12 cellular contexts compared by ENCODE assay signal in genomic region chr15:62899090-62899493, GRCh38.
DNase-seq lines count a peak whose midpoint lies in the region; ATAC-seq and TF ChIP-seq lines count a peak whose summit lies in the region.
"Had no signal": no experiment of that assay in that cellular context is flagged by ENCODE, and none has a peak within 500 bp of the region (broad histone marks: within the 10 kb centered on the region; RNA-seq: fewer than 3 reads in every experiment).

No MANE protein-coding gene starts in this region.

- peak overlapping the region; percentile 58 to 81 for H3K27ac ChIP-seq in ascending aorta

- no peak for TF ChIP-seq CTCF in ascending aorta (IDR thresholded peaks at IDR 0.05)
- no peak for TF ChIP-seq CTCF in omental fat pad (IDR thresholded peaks at IDR 0.05)

- intact Hi-C loops in ascending aorta (cut with DNase I): loop anchor here (5.0 kb wide), 3 partner anchors 43 to 123 kb away; no protein-coding TSS in a partner anchor

- H3K9ac ChIP-seq in skeletal muscle satellite cell (ENCODE audit: low read depth, low read length): peak overlapping the region; percentile 72

- no peak overlapping the region for H3K4me3 ChIP-seq in ascending aorta
- H3K4me3 ChIP-seq in skeletal muscle satellite cell (ENCODE audit: low read length): no peak overlapping the region

- no peaks in the 10 kb centered on the region for H3K27me3 ChIP-seq in ascending aorta
- H3K27me3 ChIP-seq in skeletal muscle satellite cell (ENCODE audit: control insufficient read depth, insufficient read depth, low read length): no peaks in the 10 kb centered on the region

- H3K9me3 ChIP-seq in ascending aorta: no peaks in the 10 kb centered on the region
- H3K9me3 ChIP-seq in skeletal muscle satellite cell (replicated peaks; ENCODE audit: low read length): no peaks in the 10 kb centered on the region

- H3K36me3 ChIP-seq in ascending aorta (no peaks in the 10 kb centered on the region), skeletal muscle satellite cell (ENCODE audit: insufficient read depth, low read length) (no peaks in the 10 kb centered on the region)

- H3K4me1 ChIP-seq in ascending aorta (peaks cover 8 to 36% of the 10 kb centered on the region in 2 donors), skeletal muscle satellite cell (ENCODE audit: control insufficient read depth, insufficient read depth, low read length) (peaks cover 73% of the 10 kb centered on the region)

- DNase-seq in HT-29 (ENCODE audit: low spot score) (peak; percentile 67), ascending aorta (ENCODE audit: low spot score in 2 of 2) (no peak), islet precursor cell (peak; percentile 78), omental fat pad (ENCODE audit: low spot score) (no peak), AML-193 (lab: John Stamatoyannopoulos, UW) (no peak), AG20443 (ENCODE audit: low spot score) (no peak)
- DNase-seq: activated CD4-positive, alpha-beta T cell treated with anti-CD3 and anti-CD28 coated beads, Interleukin-2, amount 50 U/mL, for 1 hour; naive B cell; NCI-H774; T-cell had no signal

- H3K4me2 ChIP-seq in skeletal muscle satellite cell (ENCODE audit: low read length): no peak overlapping the region

- ATAC-seq in omental fat pad (ENCODE audit: low FRiP score) (no peak), GM21528 (IDR thresholded peaks at IDR 0.05; ENCODE audit: low FRiP score, unreplicated experiment) (no peak)
- ATAC-seq: T-cell had no signal

Comparison
In these comparisons a context has a peak if more than half of its experiments do, and no peak if none do; other contexts are left out.
1. DNase-seq: peak in HT-29 (single experiment) and islet precursor cell (single experiment); none in ascending aorta (0 of 2), omental fat pad (single experiment), AML-193 (0 of 2) and AG20443 (single experiment).